14 cellular contexts compared by ENCODE assay signal in the genomic region with DNA sequence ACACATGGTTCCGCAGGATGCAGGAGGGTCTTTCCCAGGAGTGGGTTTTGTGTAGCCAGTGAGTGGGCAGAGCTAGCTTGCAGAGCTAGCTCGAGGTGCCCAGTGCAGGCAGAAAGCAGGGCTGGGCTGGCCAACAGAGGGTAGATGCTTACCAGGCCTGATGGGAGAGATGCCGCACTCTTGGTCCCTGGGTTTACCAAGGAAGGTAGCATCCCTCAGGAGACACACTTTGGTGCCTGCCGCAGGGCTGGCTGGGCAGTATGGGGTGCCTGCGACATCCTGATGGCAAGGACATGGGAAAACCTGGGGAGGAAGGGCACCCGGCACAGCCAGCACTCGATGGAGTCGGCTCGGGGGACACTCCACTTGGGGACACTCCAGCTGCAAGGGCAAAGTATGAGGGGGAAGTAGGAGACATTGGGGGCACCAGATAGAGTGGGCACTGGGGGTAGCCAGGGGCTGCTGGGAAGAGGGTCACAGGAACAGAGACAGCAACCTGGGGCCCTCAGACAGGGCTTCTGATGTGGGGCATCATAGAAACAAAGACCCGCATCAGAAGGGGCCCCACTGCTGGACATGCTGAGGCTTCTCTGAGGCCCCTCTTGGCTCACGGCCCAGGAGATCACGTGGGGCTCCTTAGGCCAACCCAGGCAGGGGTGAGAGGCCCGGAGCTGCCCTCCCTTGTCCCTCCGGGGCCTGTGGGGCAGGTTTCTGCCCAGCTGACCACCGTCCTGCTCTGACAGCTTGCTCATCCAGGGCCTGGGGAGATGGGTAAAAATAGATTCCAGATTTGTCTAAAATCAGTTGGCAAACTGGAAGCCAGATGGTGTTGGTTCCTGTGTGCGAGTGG.
DNase-seq lines count a peak whose midpoint lies in the region; TF ChIP-seq lines count a peak whose summit lies in the region.
"Had no signal": no experiment of that assay in that cellular context is flagged by ENCODE, and none has a peak within 500 bp of the region (broad histone marks: within the 10 kb centered on the region; RNA-seq: fewer than 3 reads in every experiment).

No MANE protein-coding gene starts in this region.

- H3K27ac Mint-ChIP-seq in type B pancreatic cell (no peak overlapping the region), Calu3 (ENCODE audit: unreplicated experiment) (no peak overlapping the region)
- H3K27ac Mint-ChIP-seq: activated CD4-positive, alpha-beta T cell treated with anti-CD3 and anti-CD28 coated beads for 36 hours; activated naive CD4-positive, alpha-beta T cell treated with anti-CD3 and anti-CD28 coated beads, Interleukin-2, amount 10 ng/mL, durations not matched to agents 7 days and 5 days had no signal

- DNase-seq in NCI-H82 (lab: John Stamatoyannopoulos, UW) (peak; percentile 33), NCI-H82 treated with DMSO at 0.1 percent for 48 hours (lab: John Stamatoyannopoulos, UW; ENCODE audit: unreplicated experiment) (no peak), cerebellum (ENCODE audit: low spot score) (peak; percentile 77), inferior parietal cortex (ENCODE audit: extremely low spot score) (peak; percentile 44), type B pancreatic cell (ENCODE audit: extremely low spot score, unreplicated experiment) (no peak), DMS153 (lab: John Stamatoyannopoulos, UW) (no peak), foreskin melanocyte (no peak), Calu3 (no peak)
- DNase-seq: activated CD4-positive, alpha-beta T cell treated with anti-CD3 and anti-CD28 coated beads for 36 hours; activated naive CD4-positive, alpha-beta T cell treated with anti-CD3 and anti-CD28 coated beads, Interleukin-2, amount 10 ng/mL, durations not matched to agents 7 days and 5 days; CD8-positive, alpha-beta memory T cell; GDM1; MG63; NCI-H2107 had no signal

- intact Hi-C loops in Calu3 (cut with micrococcal nuclease; ENCODE audit: unreplicated experiment): no loop called here

- no peaks in the 10 kb centered on the region for H3K36me3 Mint-ChIP-seq in type B pancreatic cell
- H3K36me3 Mint-ChIP-seq in Calu3 (ENCODE audit: insufficient read depth, unreplicated experiment): no peaks in the 10 kb centered on the region
- H3K36me3 Mint-ChIP-seq: activated naive CD4-positive, alpha-beta T cell treated with anti-CD3 and anti-CD28 coated beads, Interleukin-2, amount 10 ng/mL, durations not matched to agents 7 days and 5 days; CD8-positive, alpha-beta memory T cell had no signal

- CTCF ChIA-PET in Calu3 (lab: Charles Lee): interaction anchor here (0.8 kb wide), 1 partner anchor 62 kb away, joined by 3 read pairs; no protein-coding TSS in a partner anchor

- no TSS peak for BruUV-seq in Calu3 (replicated peaks; lab: Mats Ljungman, UMichigan)

- H3K4me1 Mint-ChIP-seq in type B pancreatic cell (ENCODE audit: unreplicated experiment) (peaks cover 30% of the 10 kb centered on the region), Calu3 (ENCODE audit: low read depth, unreplicated experiment) (peaks cover 8% of the 10 kb centered on the region)
- H3K4me1 Mint-ChIP-seq: activated CD4-positive, alpha-beta T cell treated with anti-CD3 and anti-CD28 coated beads for 36 hours; activated naive CD4-positive, alpha-beta T cell treated with anti-CD3 and anti-CD28 coated beads, Interleukin-2, amount 10 ng/mL, durations not matched to agents 7 days and 5 days; CD8-positive, alpha-beta memory T cell had no signal

- H3K27me3 Mint-ChIP-seq in type B pancreatic cell (no peaks in the 10 kb centered on the region), Calu3 (ENCODE audit: unreplicated experiment) (no peaks in the 10 kb centered on the region)
- H3K27me3 Mint-ChIP-seq: activated CD4-positive, alpha-beta T cell treated with anti-CD3 and anti-CD28 coated beads for 36 hours; activated naive CD4-positive, alpha-beta T cell treated with anti-CD3 and anti-CD28 coated beads, Interleukin-2, amount 10 ng/mL, durations not matched to agents 7 days and 5 days had no signal

- TF ChIP-seq CTCF in type B pancreatic cell (conservative IDR thresholded peaks at IDR 0.05): no peak
- TF ChIP-seq CTCF in Calu3 (IDR thresholded peaks at IDR 0.05; ENCODE audit: unreplicated experiment): no peak

- H3K9me3 Mint-ChIP-seq in type B pancreatic cell (no peaks in the 10 kb centered on the region), Calu3 (ENCODE audit: low read depth, unreplicated experiment) (no peaks in the 10 kb centered on the region)
- H3K9me3 Mint-ChIP-seq: activated naive CD4-positive, alpha-beta T cell treated with anti-CD3 and anti-CD28 coated beads, Interleukin-2, amount 10 ng/mL, durations not matched to agents 7 days and 5 days; CD8-positive, alpha-beta memory T cell had no signal

- H3K4me3 Mint-ChIP-seq in type B pancreatic cell (peak overlapping the region; percentile 20), Calu3 (ENCODE audit: low read depth, unreplicated experiment) (no peak overlapping the region)
- H3K4me3 Mint-ChIP-seq: activated CD4-positive, alpha-beta T cell treated with anti-CD3 and anti-CD28 coated beads for 36 hours; activated naive CD4-positive, alpha-beta T cell treated with anti-CD3 and anti-CD28 coated beads, Interleukin-2, amount 10 ng/mL, durations not matched to agents 7 days and 5 days had no signal

Comparison
In these comparisons a context has a peak if more than half of its experiments do, and no peak if none do; other contexts are left out.
1. DNase-seq: peak in NCI-H82 (single experiment), cerebellum (single experiment) and inferior parietal cortex (single experiment); none in NCI-H82 treated with DMSO at 0.1 percent for 48 hours (single experiment), type B pancreatic cell (single experiment), DMS153 (single experiment), foreskin melanocyte (single experiment) and Calu3 (single experiment).